Comparison of ENCODE assay signal across 16 cellular contexts in the genomic region with DNA sequence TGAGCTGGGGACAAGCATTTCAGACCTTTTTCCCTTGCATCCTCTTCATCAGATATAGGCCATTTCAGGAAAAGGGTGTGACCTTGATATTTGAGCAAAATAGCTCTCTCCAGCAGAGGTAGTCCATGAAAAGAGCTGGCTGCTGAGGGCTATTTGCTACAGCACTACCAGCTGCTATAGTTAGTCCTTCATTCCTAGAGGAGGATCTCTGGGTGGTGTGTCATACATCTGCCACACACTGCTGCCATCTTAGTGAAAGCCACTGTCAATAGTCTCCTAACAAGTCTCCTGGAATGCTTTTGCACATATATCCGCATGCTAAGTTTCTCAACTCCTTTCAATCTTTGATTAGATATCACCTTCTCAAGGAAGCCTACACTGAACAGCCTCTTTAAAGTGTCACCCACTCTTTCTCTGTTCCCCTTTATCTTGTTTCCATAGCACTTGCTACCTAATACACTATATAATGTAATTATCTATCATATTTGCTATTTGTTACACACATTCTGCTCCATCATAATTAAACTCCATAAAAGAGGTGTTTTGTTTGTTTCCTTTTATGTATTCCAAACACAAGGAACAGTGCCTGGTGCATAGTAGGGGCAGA.
"Had no signal": no experiment of that assay in that cellular context is flagged by ENCODE, and none has a peak within 500 bp of the region (broad histone marks: within the 10 kb centered on the region; RNA-seq: fewer than 3 reads in every experiment).

No MANE protein-coding gene starts in this region.

- H3K36me3 ChIP-seq: adrenal gland, breast epithelium, gastrocnemius medialis, lower lobe of right lung, tibial artery had no signal

- DNase-seq: activated CD4-positive, alpha-beta T cell treated with anti-CD3 and anti-CD28 coated beads, Interleukin-2, amount 10 ng/mL, durations not matched to agents 7 days and 5 days; activated CD8-positive, alpha-beta memory T cell treated with anti-CD3 and anti-CD28 coated beads, Interleukin-2, amount 50 U/mL, for 48 hours; activated gamma-delta T cell treated with Interleukin-2 at 50 U/mL for 16 hours; adrenal gland; gastrocnemius medialis; head of caudate nucleus; lower lobe of right lung; nephron progenitor cell; nucleus accumbens; posterior cingulate gyrus; stimulated activated naive CD4-positive, alpha-beta T cell; tibial artery had no signal

- ATAC-seq: activated CD4-positive, CD25-positive, alpha-beta regulatory T cell treated with anti-CD3 and anti-CD28 coated beads, Interleukin-2, amount 50 U/mL, for 24 hours; activated naive CD4-positive, alpha-beta T cell treated with anti-CD3 and anti-CD28 coated beads, Interleukin-2, amount 50 U/mL, for 72 hours; gastrocnemius medialis; lower lobe of right lung had no signal

- H3K9me3 ChIP-seq: adrenal gland, breast epithelium, gastrocnemius medialis, lower lobe of right lung, tibial artery had no signal

- H3K27ac ChIP-seq: adrenal gland, breast epithelium, coronary artery, gastrocnemius medialis, lower lobe of right lung, tibial artery had no signal

- H3K4me3 ChIP-seq: adrenal gland, breast epithelium, coronary artery, gastrocnemius medialis, lower lobe of right lung, tibial artery had no signal

- H3K27me3 ChIP-seq: adrenal gland, breast epithelium, gastrocnemius medialis, tibial artery had no signal

- H3K4me1 ChIP-seq: adrenal gland, breast epithelium, gastrocnemius medialis, lower lobe of right lung, tibial artery had no signal
